In genomic region chr6:83119742-83120300, GRCh38 we compare ENCODE assay signal across 1 cellular context.
TF ChIP-seq lines count a peak whose summit lies in the region.

No MANE protein-coding gene starts in this region.

TF ChIP-seq in GM23338, 12 proteins besides CTCF, POLR2A, EP300 and RAD21 (continued from another document):
- TF ChIP-seq, protein P1, sequence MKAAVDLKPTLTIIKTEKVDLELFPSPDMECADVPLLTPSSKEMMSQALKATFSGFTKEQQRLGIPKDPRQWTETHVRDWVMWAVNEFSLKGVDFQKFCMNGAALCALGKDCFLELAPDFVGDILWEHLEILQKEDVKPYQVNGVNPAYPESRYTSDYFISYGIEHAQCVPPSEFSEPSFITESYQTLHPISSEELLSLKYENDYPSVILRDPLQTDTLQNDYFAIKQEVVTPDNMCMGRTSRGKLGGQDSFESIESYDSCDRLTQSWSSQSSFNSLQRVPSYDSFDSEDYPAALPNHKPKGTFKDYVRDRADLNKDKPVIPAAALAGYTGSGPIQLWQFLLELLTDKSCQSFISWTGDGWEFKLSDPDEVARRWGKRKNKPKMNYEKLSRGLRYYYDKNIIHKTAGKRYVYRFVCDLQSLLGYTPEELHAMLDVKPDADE (IDR thresholded peaks at IDR 0.05): no peak
- TF ChIP-seq POLR2AphosphoS5 (IDR thresholded peaks at IDR 0.05; ENCODE audit: low read depth) (no peak), JUNB (IDR thresholded peaks at IDR 0.05; ENCODE audit: unreplicated experiment) (no peak), EZH2 (IDR thresholded peaks at IDR 0.05; ENCODE audit: low read depth, unreplicated experiment) (no peak), REST (IDR thresholded peaks at IDR 0.05; ENCODE audit: unreplicated experiment) (no peak), STAT1 (IDR thresholded peaks at IDR 0.05; ENCODE audit: unreplicated experiment) (no peak)
